Comparison of ENCODE assay signal across 8 cellular contexts in genomic region chr15:76905855-76906254, GRCh38. TPM values are rescaled to one million over a fixed set of nuclear protein-coding genes. Genes with fewer than 3 reads are reported as not detected.
DNase-seq lines count a peak whose midpoint lies in the region; ATAC-seq and TF ChIP-seq lines count a peak whose summit lies in the region.

No MANE protein-coding gene starts in this region.

- BruUV-seq in Calu3 (replicated peaks; lab: Mats Ljungman, UMichigan) (no TSS peak), Panc1 (replicated peaks; lab: Mats Ljungman, UMichigan) (no TSS peak)

- H3K9me3 ChIP-seq in Panc1 (ENCODE audit: control insufficient read depth, insufficient read depth, low read depth, low read length): no peaks in the 10 kb centered on the region
- H3K9me3 ChIP-seq in esophagus squamous epithelium: no peaks in the 10 kb centered on the region
- H3K9me3 ChIP-seq in parathyroid adenoma (ENCODE audit: control insufficient read depth, low read length): no peaks in the 10 kb centered on the region

- POLR2A ChIA-PET in Panc1 (lab: Charles Lee): no interaction called here

- H3K4me2 ChIP-seq in parathyroid adenoma (ENCODE audit: low read length): peak overlapping the region; percentile 87

- no peaks in the 10 kb centered on the region for H3K9me3 Mint-ChIP-seq in Calu3 (ENCODE audit: low read depth, unreplicated experiment)

- H3K4me3 ChIP-seq in Panc1 (ENCODE audit: low read depth in 2 of 2, low read length in 2 of 2) (peak overlapping the region; percentile 79 to 86), esophagus squamous epithelium (peak overlapping the region; percentile 75 to 99 (median 89)), parathyroid adenoma (ENCODE audit: low read depth, low read length) (peak overlapping the region; percentile 82)

- peak overlapping the region; percentile 86 for H3K27ac Mint-ChIP-seq in Calu3 (ENCODE audit: unreplicated experiment)

- TF ChIP-seq POLR2A in esophagus squamous epithelium (IDR thresholded peaks at IDR 0.05): no peak

- H3K4me3 Mint-ChIP-seq in Calu3 (ENCODE audit: low read depth, unreplicated experiment): peak overlapping the region; percentile 91

- TF ChIP-seq CTCF in Calu3 (IDR thresholded peaks at IDR 0.05; ENCODE audit: unreplicated experiment): no peak
- TF ChIP-seq CTCF in Panc1 (IDR thresholded peaks at IDR 0.05): no peak
- no peak for TF ChIP-seq CTCF in esophagus squamous epithelium (IDR thresholded peaks at IDR 0.05)
- no peak for TF ChIP-seq CTCF in parathyroid adenoma (IDR thresholded peaks at IDR 0.05)

- 45 to 50% methylated on average over 9 of the region's 9 CpGs for WGBS in esophagus squamous epithelium, 2 donors

- ATAC-seq in Panc1: no peak
- no peak for ATAC-seq in left lobe of liver
- no peak for ATAC-seq in HG03175 (IDR thresholded peaks at IDR 0.05; ENCODE audit: unreplicated experiment)

- intact Hi-C loops in Calu3 (cut with micrococcal nuclease; ENCODE audit: unreplicated experiment) (no loop called here), Panc1 (cut with micrococcal nuclease; ENCODE audit: unreplicated experiment) (no loop called here), esophagus squamous epithelium (cut with DNase I) (no loop called here)

- peak overlapping the region; percentile 93 for H3K27ac ChIP-seq in Panc1 (ENCODE audit: low read length)
- H3K27ac ChIP-seq in esophagus squamous epithelium: peak overlapping the region; percentile 89 to 97 (median 94)
- peak overlapping the region; percentile 93 for H3K27ac ChIP-seq in parathyroid adenoma

- peaks cover 4% of the 10 kb centered on the region for H3K79me2 ChIP-seq in parathyroid adenoma

- CTCF ChIA-PET in Calu3 (lab: Charles Lee) (no interaction called here), Panc1 (lab: Charles Lee) (no interaction called here)

- peaks cover 20% of the 10 kb centered on the region for H3K36me3 Mint-ChIP-seq in Calu3 (ENCODE audit: insufficient read depth, unreplicated experiment)

- H3K27me3 Mint-ChIP-seq in Calu3 (ENCODE audit: unreplicated experiment): no peaks in the 10 kb centered on the region

- H3K9ac ChIP-seq in parathyroid adenoma: no peak overlapping the region

- in situ Hi-C loops in Panc1 (cut with HindIII; ENCODE audit: low pct_unique_long_range_greater_than_20kb, low sequenced_read_pairs): no loop called here
- in situ Hi-C loops in ACHN (cut with HindIII; ENCODE audit: low pct_ligation_motif_present, low pct_unique_long_range_greater_than_20kb, low sequenced_read_pairs): no loop called here

- no peak for DNase-seq in Calu3
- no peak for DNase-seq in Panc1 (ENCODE audit: low read depth, low spot score)
- no peak for DNase-seq in esophagus squamous epithelium (lab: John Stamatoyannopoulos, UW)
- DNase-seq in NOMO-1 treated with DMSO at 0.1 percent for 48 hours (lab: John Stamatoyannopoulos, UW; ENCODE audit: unreplicated experiment): no peak
- no peak for DNase-seq in left lobe of liver (ENCODE audit: low spot score)
- DNase-seq in ACHN: no peak

- H3K27me3 ChIP-seq in Panc1 (ENCODE audit: control insufficient read depth, insufficient read depth, low read length): no peaks in the 10 kb centered on the region
- H3K27me3 ChIP-seq in esophagus squamous epithelium: no peaks in the 10 kb centered on the region
- no peaks in the 10 kb centered on the region for H3K27me3 ChIP-seq in parathyroid adenoma (ENCODE audit: control insufficient read depth, insufficient read depth, low read length)

- peak overlapping the region; percentile 95 for H2AFZ ChIP-seq in parathyroid adenoma

- H3K4me1 ChIP-seq in Panc1 (ENCODE audit: control insufficient read depth, insufficient read depth, low read length): peaks cover 18% of the 10 kb centered on the region
- peaks cover 15 to 35% (median 18%) of the 10 kb centered on the region in 3 donors for H3K4me1 ChIP-seq in esophagus squamous epithelium
- H3K4me1 ChIP-seq in parathyroid adenoma: peaks cover 4% of the 10 kb centered on the region

- H3K36me3 ChIP-seq in Panc1 (ENCODE audit: control insufficient read depth, insufficient read depth, low read length) (no peaks in the 10 kb centered on the region), esophagus squamous epithelium (no peaks in the 10 kb centered on the region), parathyroid adenoma (ENCODE audit: control insufficient read depth, insufficient read depth, low read length) (no peaks in the 10 kb centered on the region)

- H3K4me1 Mint-ChIP-seq in Calu3 (ENCODE audit: low read depth, unreplicated experiment): peaks cover 24% of the 10 kb centered on the region

RNA-seq across cellular contexts. Expression of gene SCAPER, which starts 0.7 kb away (rescaled TPM):
- total RNA-seq in Calu3 (2022) (23.9 and 34.8 TPM in 2 replicates), Panc1 (2021; ENCODE audit: unreplicated experiment) (15.3 TPM), esophagus squamous epithelium (10 to 100 TPM; 18.3 to 30.1 (median 25.3) TPM), left lobe of liver (6.9 TPM)
- 3.6 TPM for polyA plus RNA-seq in Panc1 (2012; ENCODE audit: insufficient read length)

RNA-seq across cellular contexts. Expression of gene RCN2, which starts 25.7 kb away (rescaled TPM):
- total RNA-seq in Calu3 (2022) (78.2 and 93.4 TPM in 2 replicates), Panc1 (2021; ENCODE audit: unreplicated experiment) (60.7 TPM), esophagus squamous epithelium (10 to 100 TPM; 27.6 to 44.1 (median 41.8) TPM), left lobe of liver (8.3 TPM)
- 38.0 TPM for polyA plus RNA-seq in Panc1 (2012; ENCODE audit: insufficient read length)
